ENCODE assay signal across 16 cellular contexts in genomic region chr5:170584003-170584402, GRCh38.
DNase-seq lines count a peak whose midpoint lies in the region; ATAC-seq and TF ChIP-seq lines count a peak whose summit lies in the region.
"Had no signal": no experiment of that assay in that cellular context is flagged by ENCODE, and none has a peak within 500 bp of the region (broad histone marks: within the 10 kb centered on the region; RNA-seq: fewer than 3 reads in every experiment).

No MANE protein-coding gene starts in this region.

- H3K9me3 ChIP-seq in HEK293 (ENCODE audit: control insufficient read depth, insufficient read depth, low read depth, low read length) (no peaks in the 10 kb centered on the region), left lung (no peaks in the 10 kb centered on the region), prostate gland (no peaks in the 10 kb centered on the region)

- H3K9me3 Mint-ChIP-seq in brain: peaks cover 3 to 12% (median 5%) of the 10 kb centered on the region in 5 experiments
- no peaks in the 10 kb centered on the region for H3K9me3 Mint-ChIP-seq in endothelial cell (ENCODE audit: unreplicated experiment)
- H3K9me3 Mint-ChIP-seq in osteocyte (ENCODE audit: unreplicated experiment): no peaks in the 10 kb centered on the region
- no peaks in the 10 kb centered on the region for H3K9me3 Mint-ChIP-seq in stimulated activated effector memory CD8-positive, alpha-beta T cell treated with anti-CD3 and anti-CD28 coated beads, Interleukin-12 subunit alpha, Interleukin-12 subunit beta, amount 100 ng/mL, for 72 hours
- no peaks in the 10 kb centered on the region for H3K9me3 Mint-ChIP-seq in activated naive CD8-positive, alpha-beta T cell treated with anti-CD3 and anti-CD28 coated beads for 36 hours
- H3K9me3 Mint-ChIP-seq: GM23338 had no signal

- TF ChIP-seq POLR2A in prostate gland (IDR thresholded peaks at IDR 0.05): no peak

- H3K4me3 ChIP-seq in HEK293 (ENCODE audit: low read depth, low read length) (no peak overlapping the region), left lung (no peak overlapping the region), prostate gland (no peak overlapping the region)
- H3K4me3 ChIP-seq: BLaER1 treated with 17β-estradiol and CSF1 and Interleukin-3, amounts not matched to agents 10 nM and 100 nM; GM23338 had no signal

- DNase-seq in endothelial cell (ENCODE audit: low spot score): no peak
- no peak for DNase-seq in osteocyte (ENCODE audit: extremely low spot score, unreplicated experiment)
- DNase-seq in stimulated activated effector memory CD8-positive, alpha-beta T cell treated with anti-CD3 and anti-CD28 coated beads, Interleukin-12 subunit alpha, Interleukin-12 subunit beta, amount 100 ng/mL, for 72 hours (ENCODE audit: low spot score in 2 of 2): no peak
- DNase-seq in activated naive CD8-positive, alpha-beta T cell treated with anti-CD3 and anti-CD28 coated beads for 36 hours: no peak
- DNase-seq in left lung: no peak
- no peak for DNase-seq in prostate gland (ENCODE audit: low spot score)
- DNase-seq: ACHN; CD4-positive, alpha-beta memory T cell; COR-L47; DMS153; DMS79 treated with DMSO at 0.1 percent for 48 hours; H7 had no signal

- POLR2A ChIA-PET in HEK293 (lab: Yijun Ruan, JAX): no interaction called here

- ATAC-seq in stimulated activated effector memory CD8-positive, alpha-beta T cell treated with anti-CD3 and anti-CD28 coated beads, Interleukin-12 subunit alpha, Interleukin-12 subunit beta, amount 100 ng/mL, for 72 hours: no peak
- no peak for ATAC-seq in left lung
- ATAC-seq: GM23338 had no signal

- TF ChIP-seq CTCF in HEK293 (tag by site-specific recombination; IDR thresholded peaks at IDR 0.05) (no peak), brain (conservative IDR thresholded peaks at IDR 0.05) (no peak), endothelial cell (IDR thresholded peaks at IDR 0.05; ENCODE audit: unreplicated experiment) (no peak), osteocyte (IDR thresholded peaks at IDR 0.05) (no peak), left lung (IDR thresholded peaks at IDR 0.05) (no peak), prostate gland (IDR thresholded peaks at IDR 0.05) (no peak)

- intact Hi-C loops in left lung (cut with DNase I) (no loop called here), prostate gland (cut with DNase I) (no loop called here)

- H3K36me3 ChIP-seq in HEK293 (ENCODE audit: control insufficient read depth in 2 of 2, insufficient read depth in 1 of 2, low read length in 2 of 2) (no peaks in the 10 kb centered on the region), left lung (no peaks in the 10 kb centered on the region), prostate gland (no peaks in the 10 kb centered on the region)
- H3K36me3 ChIP-seq: BLaER1 treated with 17β-estradiol and CSF1 and Interleukin-3, amounts not matched to agents 10 nM and 100 nM had no signal

- H3K4me1 ChIP-seq in HEK293 (ENCODE audit: control insufficient read depth, insufficient read depth, low read length) (no peaks in the 10 kb centered on the region), left lung (no peaks in the 10 kb centered on the region), prostate gland (replicated peaks) (no peaks in the 10 kb centered on the region)
- H3K4me1 ChIP-seq: BLaER1 treated with 17β-estradiol and CSF1 and Interleukin-3, amounts not matched to agents 10 nM and 100 nM had no signal

- H3K27me3 Mint-ChIP-seq in brain (no peaks in the 10 kb centered on the region), endothelial cell (ENCODE audit: unreplicated experiment) (peaks cover 2% of the 10 kb centered on the region), osteocyte (ENCODE audit: unreplicated experiment) (no peaks in the 10 kb centered on the region)
- H3K27me3 Mint-ChIP-seq in activated naive CD8-positive, alpha-beta T cell treated with anti-CD3 and anti-CD28 coated beads for 36 hours: peaks cover 28% of the 10 kb centered on the region

- CTCF ChIA-PET in HEK293 (lab: Yijun Ruan, JAX): interaction anchor here (0.7 kb wide), 1 partner anchor 99 kb away, joined by 4 read pairs; no protein-coding TSS in a partner anchor

- H3K27me3 ChIP-seq in left lung: peaks cover 0 to 8% of the 10 kb centered on the region in 2 donors
- no peaks in the 10 kb centered on the region for H3K27me3 ChIP-seq in prostate gland (replicated peaks; ENCODE audit: insufficient read depth)
- H3K27me3 ChIP-seq: BLaER1 treated with 17β-estradiol and CSF1 and Interleukin-3, amounts not matched to agents 10 nM and 100 nM had no signal

- peaks cover 31% of the 10 kb centered on the region for H3K4me1 Mint-ChIP-seq in brain
- H3K4me1 Mint-ChIP-seq in endothelial cell (ENCODE audit: unreplicated experiment): peaks cover 5% of the 10 kb centered on the region
- H3K4me1 Mint-ChIP-seq in osteocyte (ENCODE audit: unreplicated experiment): peaks cover 22% of the 10 kb centered on the region
- H3K4me1 Mint-ChIP-seq in stimulated activated effector memory CD8-positive, alpha-beta T cell treated with anti-CD3 and anti-CD28 coated beads, Interleukin-12 subunit alpha, Interleukin-12 subunit beta, amount 100 ng/mL, for 72 hours: no peaks in the 10 kb centered on the region
- H3K4me1 Mint-ChIP-seq in activated naive CD8-positive, alpha-beta T cell treated with anti-CD3 and anti-CD28 coated beads for 36 hours: no peaks in the 10 kb centered on the region
- H3K4me1 Mint-ChIP-seq: CD4-positive, alpha-beta memory T cell had no signal

- H3K36me3 Mint-ChIP-seq in brain (peaks cover 4% of the 10 kb centered on the region), endothelial cell (ENCODE audit: low read depth, unreplicated experiment) (peaks cover 8% of the 10 kb centered on the region), osteocyte (ENCODE audit: unreplicated experiment) (no peaks in the 10 kb centered on the region)
- no peaks in the 10 kb centered on the region for H3K36me3 Mint-ChIP-seq in stimulated activated effector memory CD8-positive, alpha-beta T cell treated with anti-CD3 and anti-CD28 coated beads, Interleukin-12 subunit alpha, Interleukin-12 subunit beta, amount 100 ng/mL, for 72 hours
- no peaks in the 10 kb centered on the region for H3K36me3 Mint-ChIP-seq in activated naive CD8-positive, alpha-beta T cell treated with anti-CD3 and anti-CD28 coated beads for 36 hours
- H3K36me3 Mint-ChIP-seq: CD4-positive, alpha-beta memory T cell had no signal

- H3K4me3 Mint-ChIP-seq in brain (no peak overlapping the region), endothelial cell (ENCODE audit: unreplicated experiment) (no peak overlapping the region), osteocyte (ENCODE audit: unreplicated experiment) (no peak overlapping the region)
- H3K4me3 Mint-ChIP-seq in stimulated activated effector memory CD8-positive, alpha-beta T cell treated with anti-CD3 and anti-CD28 coated beads, Interleukin-12 subunit alpha, Interleukin-12 subunit beta, amount 100 ng/mL, for 72 hours: no peak overlapping the region
- H3K4me3 Mint-ChIP-seq in activated naive CD8-positive, alpha-beta T cell treated with anti-CD3 and anti-CD28 coated beads for 36 hours: no peak overlapping the region
- H3K4me3 Mint-ChIP-seq: CD4-positive, alpha-beta memory T cell; GM23338 had no signal

- H3K27ac ChIP-seq in HEK293 (ENCODE audit: extremely low read depth, low read depth, low read length): no peak overlapping the region
- H3K27ac ChIP-seq in left lung: no peak overlapping the region
- H3K27ac ChIP-seq in prostate gland: no peak overlapping the region
- H3K27ac ChIP-seq: BLaER1 treated with 17β-estradiol and CSF1 and Interleukin-3, amounts not matched to agents 10 nM and 100 nM had no signal

- 73% methylated on average over 4 of the region's 4 CpGs for WGBS in prostate gland

- H3K27ac Mint-ChIP-seq in brain (peak overlapping the region; percentile 3 to 84 (median 51)), endothelial cell (ENCODE audit: unreplicated experiment) (peak overlapping the region; percentile 24), osteocyte (ENCODE audit: unreplicated experiment) (peak overlapping the region; percentile 73)
- no peak overlapping the region for H3K27ac Mint-ChIP-seq in stimulated activated effector memory CD8-positive, alpha-beta T cell treated with anti-CD3 and anti-CD28 coated beads, Interleukin-12 subunit alpha, Interleukin-12 subunit beta, amount 100 ng/mL, for 72 hours
- no peak overlapping the region for H3K27ac Mint-ChIP-seq in activated naive CD8-positive, alpha-beta T cell treated with anti-CD3 and anti-CD28 coated beads for 36 hours
- H3K27ac Mint-ChIP-seq: GM23338 had no signal

TF ChIP-seq in HEK293, 187 proteins besides CTCF, POLR2A, EP300 and RAD21:
- TF ChIP-seq ZNF626 (tag by site-specific recombination; IDR thresholded peaks at IDR 0.05) (no peak), ZNF23 (tag by site-specific recombination; IDR thresholded peaks at IDR 0.05; ENCODE audit: borderline replicate concordance) (peak; percentile 69; the same call in 1 of the 2 replicates)

Comparison
In these comparisons a context has a peak if more than half of its experiments do, and no peak if none do; other contexts are left out.
1. H3K27ac Mint-ChIP-seq: peak in brain (5 of 5), endothelial cell (single experiment) and osteocyte (single experiment); none in stimulated activated effector memory CD8-positive, alpha-beta T cell treated with anti-CD3 and anti-CD28 coated beads, Interleukin-12 subunit alpha, Interleukin-12 subunit beta, amount 100 ng/mL, for 72 hours (single experiment) and activated naive CD8-positive, alpha-beta T cell treated with anti-CD3 and anti-CD28 coated beads for 36 hours (single experiment).